In genomic region chr11:14422814-14423182, GRCh38 we compare ENCODE assay signal across 1 cellular context.
TF ChIP-seq lines count a peak whose summit lies in the region.

No MANE protein-coding gene starts in this region.

TF ChIP-seq in SK-N-SH, 30 proteins besides CTCF, POLR2A, EP300 and RAD21 (continued from another document):
- TF ChIP-seq USF1 (IDR thresholded peaks at IDR 0.05; ENCODE audit: borderline replicate concordance, low read depth) (no peak), TAF1 (IDR thresholded peaks at IDR 0.05; ENCODE audit: borderline replicate concordance, low read depth, low read length) (no peak), TCF12 (IDR thresholded peaks at IDR 0.05) (no peak), NRF1 (IDR thresholded peaks at IDR 0.05; ENCODE audit: low read depth, low read length) (no peak), FOXJ3 (CRISPR knock-in tag; IDR thresholded peaks at IDR 0.05) (no peak), PBX3 (IDR thresholded peaks at IDR 0.05) (no peak)
- TF ChIP-seq, protein P1, sequence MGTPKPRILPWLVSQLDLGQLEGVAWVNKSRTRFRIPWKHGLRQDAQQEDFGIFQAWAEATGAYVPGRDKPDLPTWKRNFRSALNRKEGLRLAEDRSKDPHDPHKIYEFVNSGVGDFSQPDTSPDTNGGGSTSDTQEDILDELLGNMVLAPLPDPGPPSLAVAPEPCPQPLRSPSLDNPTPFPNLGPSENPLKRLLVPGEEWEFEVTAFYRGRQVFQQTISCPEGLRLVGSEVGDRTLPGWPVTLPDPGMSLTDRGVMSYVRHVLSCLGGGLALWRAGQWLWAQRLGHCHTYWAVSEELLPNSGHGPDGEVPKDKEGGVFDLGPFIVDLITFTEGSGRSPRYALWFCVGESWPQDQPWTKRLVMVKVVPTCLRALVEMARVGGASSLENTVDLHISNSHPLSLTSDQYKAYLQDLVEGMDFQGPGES (IDR thresholded peaks at IDR 0.05; ENCODE audit: low read depth, low read length): no peak
